8 cellular contexts compared by ENCODE assay signal in genomic region chr21:34669149-34669879, GRCh38. TPM values are rescaled to one million over a fixed set of nuclear protein-coding genes. Genes with fewer than 3 reads are reported as not detected.
A peak's percentile ranks its signal among the peaks of the same experiment; 100 is the strongest.
DNase-seq lines count a peak whose midpoint lies in the region; ATAC-seq, FAIRE-seq and TF ChIP-seq lines count a peak whose summit lies in the region.

No MANE protein-coding gene starts in this region.

- no peak for TF ChIP-seq CTCF in gastrocnemius medialis (IDR thresholded peaks at IDR 0.05 in 4 of 5, conservative IDR thresholded peaks at IDR 0.05 in 1 of 5)

- ATAC-seq in SK-N-SH treated with all-trans-retinoic acid at 6 μM for 48 hours (peak; percentile 37; the same call in 2 of the 3 replicates), Right ventricle myocardium superior (ENCODE audit: poor library complexity) (peak; percentile 84), gastrocnemius medialis (no peak), GM19328 (IDR thresholded peaks at IDR 0.05; ENCODE audit: unreplicated experiment) (no peak)

- TF ChIP-seq POLR2A in gastrocnemius medialis (IDR thresholded peaks at IDR 0.05), result no peak

- DNase-seq in DMS53 (lab: John Stamatoyannopoulos, UW) (peak; percentile 64), DMS53 treated with DMSO at 0.1 percent for 48 hours (lab: John Stamatoyannopoulos, UW; ENCODE audit: unreplicated experiment) (no peak), Right ventricle myocardium superior (no peak), gastrocnemius medialis (no peak), NCI-H446 (lab: John Stamatoyannopoulos, UW) (no peak), HTR-8/SVneo (ENCODE audit: insufficient read length, low spot score) (no peak)

- peak overlapping the region in 1 of 4 donors; percentile 48 for H3K27ac ChIP-seq in gastrocnemius medialis

- intact Hi-C loops in Right ventricle myocardium superior (cut with DNase I), result no loop called here
- intact Hi-C loops in gastrocnemius medialis (cut with DNase I; ENCODE audit: low total_unique reads), result no loop called here

- peaks cover 50 to 59% (median 54%) of the 10 kb centered on the region in 3 donors for H3K27me3 ChIP-seq in gastrocnemius medialis

- H3K4me1 ChIP-seq in gastrocnemius medialis, result peaks cover 0 to 11% of the 10 kb centered on the region in 2 donors

- in situ Hi-C loops in gastrocnemius medialis (cut with MboI; ENCODE audit: low sequenced_read_pairs in 4 of 4), result no loop called here

- no peaks in the 10 kb centered on the region for H3K9me3 ChIP-seq in gastrocnemius medialis

- H3K36me3 ChIP-seq in gastrocnemius medialis, result no peaks in the 10 kb centered on the region

- H3K4me3 ChIP-seq in gastrocnemius medialis, result peak overlapping the region; percentile 39 to 59 (median 46)

- no peak for FAIRE-seq in HTR-8/SVneo (lab: Jason Lieb, UNC)

TF ChIP-seq in SK-N-SH treated with all-trans-retinoic acid at 6 μM for 48 hours, 23 proteins besides CTCF, POLR2A, EP300 and RAD21:
- TF ChIP-seq ZNF565 (CRISPR knock-in tag; conservative IDR thresholded peaks at IDR 0.05; ENCODE audit: low read depth), result no peak

RNA-seq across cellular contexts. Expression of gene CLIC6, which starts 0.5 kb away (rescaled TPM):
- total RNA-seq in Right ventricle myocardium superior, result 7.7 TPM
- total RNA-seq in gastrocnemius medialis, result 1 to 10 TPM in 2 of 4 donors, under 1 TPM in 2; 0.49 to 3.0 (median 1.1) TPM

RNA-seq across cellular contexts. Expression of gene RCAN1, which starts 54.4 kb away (rescaled TPM):
- 36.0 TPM for total RNA-seq in Right ventricle myocardium superior
- 10 to 100 TPM; 21.7 to 37.9 (median 33.2) TPM for total RNA-seq in gastrocnemius medialis

Comparison
In these comparisons a context has a peak if more than half of its experiments do, and no peak if none do; other contexts are left out.
1. ATAC-seq: peak in SK-N-SH treated with all-trans-retinoic acid at 6 μM for 48 hours (single experiment) and Right ventricle myocardium superior (single experiment); none in gastrocnemius medialis (0 of 2) and GM19328 (single experiment).